Comparison of ENCODE assay signal across 1 cellular context in genomic region chr21:41928621-41929220, GRCh38.
TF ChIP-seq lines count a peak whose summit lies in the region.

No MANE protein-coding gene starts in this region.

TF ChIP-seq in GM12878, 131 proteins besides CTCF, POLR2A, EP300 and RAD21 (continued from another document):
- TF ChIP-seq, protein P1, sequence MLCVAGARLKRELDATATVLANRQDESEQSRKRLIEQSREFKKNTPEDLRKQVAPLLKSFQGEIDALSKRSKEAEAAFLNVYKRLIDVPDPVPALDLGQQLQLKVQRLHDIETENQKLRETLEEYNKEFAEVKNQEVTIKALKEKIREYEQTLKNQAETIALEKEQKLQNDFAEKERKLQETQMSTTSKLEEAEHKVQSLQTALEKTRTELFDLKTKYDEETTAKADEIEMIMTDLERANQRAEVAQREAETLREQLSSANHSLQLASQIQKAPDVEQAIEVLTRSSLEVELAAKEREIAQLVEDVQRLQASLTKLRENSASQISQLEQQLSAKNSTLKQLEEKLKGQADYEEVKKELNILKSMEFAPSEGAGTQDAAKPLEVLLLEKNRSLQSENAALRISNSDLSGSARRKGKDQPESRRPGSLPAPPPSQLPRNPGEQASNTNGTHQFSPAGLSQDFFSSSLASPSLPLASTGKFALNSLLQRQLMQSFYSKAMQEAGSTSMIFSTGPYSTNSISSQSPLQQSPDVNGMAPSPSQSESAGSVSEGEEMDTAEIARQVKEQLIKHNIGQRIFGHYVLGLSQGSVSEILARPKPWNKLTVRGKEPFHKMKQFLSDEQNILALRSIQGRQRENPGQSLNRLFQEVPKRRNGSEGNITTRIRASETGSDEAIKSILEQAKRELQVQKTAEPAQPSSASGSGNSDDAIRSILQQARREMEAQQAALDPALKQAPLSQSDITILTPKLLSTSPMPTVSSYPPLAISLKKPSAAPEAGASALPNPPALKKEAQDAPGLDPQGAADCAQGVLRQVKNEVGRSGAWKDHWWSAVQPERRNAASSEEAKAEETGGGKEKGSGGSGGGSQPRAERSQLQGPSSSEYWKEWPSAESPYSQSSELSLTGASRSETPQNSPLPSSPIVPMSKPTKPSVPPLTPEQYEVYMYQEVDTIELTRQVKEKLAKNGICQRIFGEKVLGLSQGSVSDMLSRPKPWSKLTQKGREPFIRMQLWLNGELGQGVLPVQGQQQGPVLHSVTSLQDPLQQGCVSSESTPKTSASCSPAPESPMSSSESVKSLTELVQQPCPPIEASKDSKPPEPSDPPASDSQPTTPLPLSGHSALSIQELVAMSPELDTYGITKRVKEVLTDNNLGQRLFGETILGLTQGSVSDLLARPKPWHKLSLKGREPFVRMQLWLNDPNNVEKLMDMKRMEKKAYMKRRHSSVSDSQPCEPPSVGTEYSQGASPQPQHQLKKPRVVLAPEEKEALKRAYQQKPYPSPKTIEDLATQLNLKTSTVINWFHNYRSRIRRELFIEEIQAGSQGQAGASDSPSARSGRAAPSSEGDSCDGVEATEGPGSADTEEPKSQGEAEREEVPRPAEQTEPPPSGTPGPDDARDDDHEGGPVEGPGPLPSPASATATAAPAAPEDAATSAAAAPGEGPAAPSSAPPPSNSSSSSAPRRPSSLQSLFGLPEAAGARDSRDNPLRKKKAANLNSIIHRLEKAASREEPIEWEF (IDR thresholded peaks at IDR 0.05; ENCODE audit: insufficient replicate concordance, low read depth, low read length): no peak
- TF ChIP-seq NFIC (IDR thresholded peaks at IDR 0.05; ENCODE audit: low read depth, low read length) (peak; percentile 78; the same call in 1 of the 2 replicates), PBX3 (IDR thresholded peaks at IDR 0.05; ENCODE audit: insufficient replicate concordance, low read depth, low read length) (no peak), NR2F1 (conservative IDR thresholded peaks at IDR 0.05) (peak; percentile 47; the same call in 1 of the 2 replicates), ZSCAN29 (IDR thresholded peaks at IDR 0.05) (no peak), ATF7 (IDR thresholded peaks at IDR 0.05; ENCODE audit: low read depth) (peak; percentile 73), YY1 (IDR thresholded peaks at IDR 0.05; ENCODE audit: low read depth, low read length) (no peak), CREM (IDR thresholded peaks at IDR 0.05; ENCODE audit: low read depth) (peak; percentile 72; the same call in 1 of the 2 replicates), SMARCA5 (IDR thresholded peaks at IDR 0.05) (peak; percentile 56), ZBED1 (IDR thresholded peaks at IDR 0.05; ENCODE audit: borderline replicate concordance) (no peak), CHD1 (IDR thresholded peaks at IDR 0.05; ENCODE audit: low read depth, low read length) (no peak), TAF1 (IDR thresholded peaks at IDR 0.05; ENCODE audit: borderline replicate concordance, low read depth, low read length) (no peak), PAX8 (IDR thresholded peaks at IDR 0.05) (no peak), ETV6 (conservative IDR thresholded peaks at IDR 0.05 in 1 of 2, IDR thresholded peaks at IDR 0.05 in 1 of 2; ENCODE audit: borderline replicate concordance in 1 of 2, low read depth in 1 of 2) (peak in 1 of 2 experiments; percentile 48; a peak in 1 of 4 replicates), GATAD2B (conservative IDR thresholded peaks at IDR 0.05; ENCODE audit: low read depth) (peak; percentile 54; the same call in 1 of the 2 replicates), CBFB (IDR thresholded peaks at IDR 0.05; ENCODE audit: low read depth) (peak; percentile 88), BMI1 (IDR thresholded peaks at IDR 0.05; ENCODE audit: borderline replicate concordance) (peak; percentile 55; the same call in 1 of the 2 replicates), MEF2A (IDR thresholded peaks at IDR 0.05; ENCODE audit: insufficient read depth, low read depth, low read length) (0 out of 2 replicates have a peak, but pooled peaks have one; percentile 20), EED (IDR thresholded peaks at IDR 0.05; ENCODE audit: low read depth) (peak; percentile 93), NBN (IDR thresholded peaks at IDR 0.05) (peak; percentile 78), PAX5 (IDR thresholded peaks at IDR 0.05; ENCODE audit: borderline replicate concordance, low read depth, low read length) (peak; percentile 77; the same call in 1 of the 2 replicates), SREBF2 (IDR thresholded peaks at IDR 0.05; ENCODE audit: low read length) (no peak), TBL1XR1 (IDR thresholded peaks at IDR 0.05; ENCODE audit: low read depth, low read length) (peak; percentile 38; the same call in 1 of the 2 replicates), RELA (IDR thresholded peaks at IDR 0.05; ENCODE audit: borderline replicate concordance, partially characterized antibody) (peak; percentile 96), MTA2 (IDR thresholded peaks at IDR 0.05; ENCODE audit: low read depth) (peak; percentile 74)
- TF ChIP-seq, protein P2, sequence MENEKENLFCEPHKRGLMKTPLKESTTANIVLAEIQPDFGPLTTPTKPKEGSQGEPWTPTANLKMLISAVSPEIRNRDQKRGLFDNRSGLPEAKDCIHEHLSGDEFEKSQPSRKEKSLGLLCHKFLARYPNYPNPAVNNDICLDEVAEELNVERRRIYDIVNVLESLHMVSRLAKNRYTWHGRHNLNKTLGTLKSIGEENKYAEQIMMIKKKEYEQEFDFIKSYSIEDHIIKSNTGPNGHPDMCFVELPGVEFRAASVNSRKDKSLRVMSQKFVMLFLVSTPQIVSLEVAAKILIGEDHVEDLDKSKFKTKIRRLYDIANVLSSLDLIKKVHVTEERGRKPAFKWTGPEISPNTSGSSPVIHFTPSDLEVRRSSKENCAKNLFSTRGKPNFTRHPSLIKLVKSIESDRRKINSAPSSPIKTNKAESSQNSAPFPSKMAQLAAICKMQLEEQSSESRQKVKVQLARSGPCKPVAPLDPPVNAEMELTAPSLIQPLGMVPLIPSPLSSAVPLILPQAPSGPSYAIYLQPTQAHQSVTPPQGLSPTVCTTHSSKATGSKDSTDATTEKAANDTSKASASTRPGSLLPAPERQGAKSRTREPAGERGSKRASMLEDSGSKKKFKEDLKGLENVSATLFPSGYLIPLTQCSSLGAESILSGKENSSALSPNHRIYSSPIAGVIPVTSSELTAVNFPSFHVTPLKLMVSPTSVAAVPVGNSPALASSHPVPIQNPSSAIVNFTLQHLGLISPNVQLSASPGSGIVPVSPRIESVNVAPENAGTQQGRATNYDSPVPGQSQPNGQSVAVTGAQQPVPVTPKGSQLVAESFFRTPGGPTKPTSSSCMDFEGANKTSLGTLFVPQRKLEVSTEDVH (IDR thresholded peaks at IDR 0.05; ENCODE audit: low read depth, partially characterized antibody): no peak
- TF ChIP-seq, protein P3, sequence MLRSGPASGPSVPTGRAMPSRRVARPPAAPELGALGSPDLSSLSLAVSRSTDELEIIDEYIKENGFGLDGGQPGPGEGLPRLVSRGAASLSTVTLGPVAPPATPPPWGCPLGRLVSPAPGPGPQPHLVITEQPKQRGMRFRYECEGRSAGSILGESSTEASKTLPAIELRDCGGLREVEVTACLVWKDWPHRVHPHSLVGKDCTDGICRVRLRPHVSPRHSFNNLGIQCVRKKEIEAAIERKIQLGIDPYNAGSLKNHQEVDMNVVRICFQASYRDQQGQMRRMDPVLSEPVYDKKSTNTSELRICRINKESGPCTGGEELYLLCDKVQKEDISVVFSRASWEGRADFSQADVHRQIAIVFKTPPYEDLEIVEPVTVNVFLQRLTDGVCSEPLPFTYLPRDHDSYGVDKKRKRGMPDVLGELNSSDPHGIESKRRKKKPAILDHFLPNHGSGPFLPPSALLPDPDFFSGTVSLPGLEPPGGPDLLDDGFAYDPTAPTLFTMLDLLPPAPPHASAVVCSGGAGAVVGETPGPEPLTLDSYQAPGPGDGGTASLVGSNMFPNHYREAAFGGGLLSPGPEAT (IDR thresholded peaks at IDR 0.05; ENCODE audit: low read depth): peak; percentile 96
TF ChIP-seq in GM12878: peak in this region for 38.
